In the genomic region with DNA sequence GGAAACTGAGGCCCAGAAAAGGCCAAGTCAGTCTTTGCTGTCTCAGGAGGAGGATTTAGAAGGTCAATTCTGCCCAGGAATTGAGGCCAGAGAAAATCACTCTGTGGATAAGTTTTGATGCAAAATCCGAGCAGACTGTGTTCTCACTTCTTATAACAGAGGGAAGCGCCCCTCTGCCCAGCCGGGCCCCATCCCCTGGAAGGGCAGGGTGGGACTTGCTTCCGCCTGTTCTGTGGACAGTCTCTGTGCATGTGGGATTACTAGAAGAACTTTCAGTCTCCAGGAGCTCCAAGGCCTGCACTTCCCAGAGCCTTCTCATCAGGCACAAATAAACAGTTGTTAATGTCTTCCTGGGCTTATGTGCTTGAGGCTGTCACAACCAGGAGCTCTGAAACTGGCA, we compare ENCODE assay signal across 24 cellular contexts.
DNase-seq lines count a peak whose midpoint lies in the region; ATAC-seq, FAIRE-seq and TF ChIP-seq lines count a peak whose summit lies in the region.
"Had no signal": no experiment of that assay in that cellular context is flagged by ENCODE, and none has a peak within 500 bp of the region (broad histone marks: within the 10 kb centered on the region; RNA-seq: fewer than 3 reads in every experiment).

No MANE protein-coding gene starts in this region.

- intact Hi-C loops in kidney (cut with DNase I) = no loop called here

- H3K9me3 ChIP-seq in SJCRH30 (replicated peaks) = no peaks in the 10 kb centered on the region
- H3K9me3 ChIP-seq in endodermal cell (ENCODE audit: control insufficient read depth, low read length) = no peaks in the 10 kb centered on the region
- no peaks in the 10 kb centered on the region for H3K9me3 ChIP-seq in smooth muscle cell (replicated peaks; ENCODE audit: low read depth)
- no peaks in the 10 kb centered on the region for H3K9me3 ChIP-seq in kidney (ENCODE audit: control insufficient read depth in 1 of 2, low read length in 2 of 2)
- H3K9me3 ChIP-seq: A549; BLaER1 treated with 17β-estradiol and CSF1 and Interleukin-3, amounts not matched to agents 10 nM and 100 nM; Caco-2 had no signal

- no peak overlapping the region for H3K4me3 ChIP-seq in GM23338
- no peak overlapping the region for H3K4me3 ChIP-seq in SJCRH30
- H3K4me3 ChIP-seq in endodermal cell (ENCODE audit: low read length) = no peak overlapping the region
- no peak overlapping the region for H3K4me3 ChIP-seq in smooth muscle cell
- no peak overlapping the region for H3K4me3 ChIP-seq in kidney (ENCODE audit: low read length in 2 of 2)
- H3K4me3 ChIP-seq: A549; BLaER1 treated with 17β-estradiol and CSF1 and Interleukin-3, amounts not matched to agents 10 nM and 100 nM had no signal

- ATAC-seq in GM23338 (no peak), HG03280 (IDR thresholded peaks at IDR 0.05; ENCODE audit: unreplicated experiment) (no peak)
- no peak for ATAC-seq in effector memory CD8-positive, alpha-beta T cell (replicated peaks)
- ATAC-seq: A549; CD8-positive, alpha-beta T cell had no signal

- H3K9me2 ChIP-seq in GM23338 (ENCODE audit: insufficient read depth) = no peaks in the 10 kb centered on the region

- peak overlapping the region; percentile 81 for H2AFZ ChIP-seq in GM23338
- H2AFZ ChIP-seq in smooth muscle cell (ENCODE audit: low read depth) = peak overlapping the region; percentile 49

- H3K79me2 ChIP-seq in GM23338 (replicated peaks; ENCODE audit: insufficient read depth) (no peaks in the 10 kb centered on the region), smooth muscle cell (ENCODE audit: low read depth) (no peaks in the 10 kb centered on the region)

- TF ChIP-seq CTCF in GM23338 (conservative IDR thresholded peaks at IDR 0.05; ENCODE audit: low read depth in 2 of 2) = no peak
- TF ChIP-seq CTCF in endodermal cell (conservative IDR thresholded peaks at IDR 0.05) = no peak
- no peak for TF ChIP-seq CTCF in smooth muscle cell (IDR thresholded peaks at IDR 0.05; ENCODE audit: borderline replicate concordance, insufficient read depth, poor library complexity, severe bottlenecking)
- TF ChIP-seq CTCF in kidney (IDR thresholded peaks at IDR 0.05; ENCODE audit: borderline replicate concordance, extremely low read depth, insufficient read depth) = no peak

- 88 to 98% methylated on average over 4 of the region's 4 CpGs for WGBS in endodermal cell (ENCODE audit: insufficient coverage in 1 of 2, insufficient read length in 1 of 2), 2 experiments
- 78% methylated on average over 4 of the region's 4 CpGs for WGBS in smooth muscle cell (ENCODE audit: low lambda C conversion rate)

- H4K20me1 ChIP-seq in GM23338 (replicated peaks; ENCODE audit: insufficient read depth) = no peaks in the 10 kb centered on the region
- H4K20me1 ChIP-seq in smooth muscle cell (ENCODE audit: low read depth) = no peaks in the 10 kb centered on the region
- H4K20me1 ChIP-seq: BLaER1 treated with 17β-estradiol and CSF1 and Interleukin-3, amounts not matched to agents 10 nM and 100 nM had no signal

- no peak overlapping the region for H3K4me2 ChIP-seq in GM23338
- H3K4me2 ChIP-seq in smooth muscle cell = no peak overlapping the region
- H3K4me2 ChIP-seq: A549; BLaER1 treated with 17β-estradiol and CSF1 and Interleukin-3, amounts not matched to agents 10 nM and 100 nM had no signal

- H3K27ac Mint-ChIP-seq in GM23338 (no peak overlapping the region), endodermal cell (no peak overlapping the region)
- no peak overlapping the region for H3K27ac Mint-ChIP-seq in effector memory CD8-positive, alpha-beta T cell
- H3K27ac Mint-ChIP-seq: B cell; CD4-positive, alpha-beta T cell; CD8-positive, alpha-beta T cell had no signal

- H3K36me3 ChIP-seq in GM23338 (ENCODE audit: insufficient read depth) (no peaks in the 10 kb centered on the region), SJCRH30 (no peaks in the 10 kb centered on the region), endodermal cell (ENCODE audit: control insufficient read depth, insufficient read depth, low read length) (no peaks in the 10 kb centered on the region), smooth muscle cell (ENCODE audit: low read depth) (no peaks in the 10 kb centered on the region), kidney (ENCODE audit: control insufficient read depth in 1 of 2, insufficient read depth in 2 of 2, low read length in 2 of 2) (no peaks in the 10 kb centered on the region)
- H3K36me3 ChIP-seq: BLaER1 treated with 17β-estradiol and CSF1 and Interleukin-3, amounts not matched to agents 10 nM and 100 nM had no signal

- H3K4me1 Mint-ChIP-seq in GM23338 = peaks cover 29% of the 10 kb centered on the region
- H3K4me1 Mint-ChIP-seq in endodermal cell = peaks cover 33% of the 10 kb centered on the region
- no peaks in the 10 kb centered on the region for H3K4me1 Mint-ChIP-seq in effector memory CD8-positive, alpha-beta T cell (ENCODE audit: low read depth in 2 of 2)
- H3K4me1 Mint-ChIP-seq: B cell had no signal

- H3K27ac ChIP-seq in GM23338 (ENCODE audit: low read depth) (no peak overlapping the region), SJCRH30 (peak overlapping the region; percentile 40), endodermal cell (ENCODE audit: low read depth, low read length) (peak overlapping the region; percentile 81), smooth muscle cell (ENCODE audit: low read depth) (no peak overlapping the region), kidney (ENCODE audit: low read depth in 2 of 2, low read length in 2 of 2) (no peak overlapping the region)
- H3K27ac ChIP-seq: 22Rv1; A549; BLaER1 treated with 17β-estradiol and CSF1 and Interleukin-3, amounts not matched to agents 10 nM and 100 nM; C4-2B had no signal

- H3K27me3 ChIP-seq in GM23338 (ENCODE audit: insufficient read depth) (no peaks in the 10 kb centered on the region), SJCRH30 (no peaks in the 10 kb centered on the region), endodermal cell (ENCODE audit: control insufficient read depth, insufficient read depth, low read length, poor library complexity, severe bottlenecking) (no peaks in the 10 kb centered on the region), smooth muscle cell (ENCODE audit: low read depth) (no peaks in the 10 kb centered on the region)
- H3K27me3 ChIP-seq: BLaER1 treated with 17β-estradiol and CSF1 and Interleukin-3, amounts not matched to agents 10 nM and 100 nM had no signal

- H3F3A ChIP-seq in GM23338 (replicated peaks; ENCODE audit: low read depth) = no peaks in the 10 kb centered on the region
- no peaks in the 10 kb centered on the region for H3F3A ChIP-seq in smooth muscle cell (ENCODE audit: low read depth)

- H3K9ac ChIP-seq in endodermal cell (ENCODE audit: extremely low read depth, low read length, poor library complexity, severe bottlenecking) = no peak overlapping the region
- H3K9ac ChIP-seq in smooth muscle cell (ENCODE audit: low read depth) = no peak overlapping the region
- no peak overlapping the region for H3K9ac ChIP-seq in kidney (ENCODE audit: low read length in 2 of 2)
- H3K9ac ChIP-seq: BLaER1 treated with 17β-estradiol and CSF1 and Interleukin-3, amounts not matched to agents 10 nM and 100 nM had no signal

- H3K9me3 Mint-ChIP-seq in GM23338 (no peaks in the 10 kb centered on the region), endodermal cell (no peaks in the 10 kb centered on the region)
- no peaks in the 10 kb centered on the region for H3K9me3 Mint-ChIP-seq in effector memory CD8-positive, alpha-beta T cell
- H3K9me3 Mint-ChIP-seq: CD4-positive, alpha-beta T cell; CD8-positive, alpha-beta T cell had no signal

- H3K4me1 ChIP-seq in GM23338 (ENCODE audit: insufficient read depth) (peaks cover 11% of the 10 kb centered on the region; the same call in 1 of the 2 replicates), SJCRH30 (peaks cover 37% of the 10 kb centered on the region), endodermal cell (ENCODE audit: control insufficient read depth, insufficient read depth, low read length) (peaks cover 4% of the 10 kb centered on the region), smooth muscle cell (ENCODE audit: low read depth) (peaks cover 9% of the 10 kb centered on the region), kidney (ENCODE audit: control insufficient read depth in 1 of 2, insufficient read depth in 1 of 2, low read depth in 1 of 2, low read length in 2 of 2) (no peaks in the 10 kb centered on the region)
- H3K4me1 ChIP-seq: A549; BLaER1 treated with 17β-estradiol and CSF1 and Interleukin-3, amounts not matched to agents 10 nM and 100 nM had no signal

- no peaks in the 10 kb centered on the region for H3K27me3 Mint-ChIP-seq in GM23338 (ENCODE audit: insufficient read depth, low read depth, poor library complexity)
- peaks cover 7% of the 10 kb centered on the region for H3K27me3 Mint-ChIP-seq in endodermal cell (ENCODE audit: insufficient read depth)
- peaks cover 9 to 30% of the 10 kb centered on the region in 2 donors for H3K27me3 Mint-ChIP-seq in effector memory CD8-positive, alpha-beta T cell

- FAIRE-seq in kidney (lab: Jason Lieb, UNC) = no peak
- FAIRE-seq: A549, D721Med, G401.6, GM12891, GM18507 had no signal

- no peak for DNase-seq in GM23338 (ENCODE audit: low spot score)
- no peak for DNase-seq in SJCRH30
- DNase-seq in endodermal cell = no peak
- no peak for DNase-seq in smooth muscle cell (lab: John Stamatoyannopoulos, UW; ENCODE audit: unreplicated experiment)
- DNase-seq in NCI-H510A treated with DMSO at 0.1 percent for 48 hours (lab: John Stamatoyannopoulos, UW) = no peak
- no peak for DNase-seq in effector memory CD8-positive, alpha-beta T cell
- DNase-seq in kidney = no peak
- DNase-seq: AML-193; Caco-2; Calu3; CD4-positive, alpha-beta T cell; CD8-positive, alpha-beta T cell; DMS79 treated with DMSO at 0.1 percent for 48 hours; GF-D8 had no signal

- H3K36me3 Mint-ChIP-seq in GM23338 (ENCODE audit: low read depth) (no peaks in the 10 kb centered on the region), endodermal cell (ENCODE audit: low read depth) (no peaks in the 10 kb centered on the region)
- no peaks in the 10 kb centered on the region for H3K36me3 Mint-ChIP-seq in effector memory CD8-positive, alpha-beta T cell (ENCODE audit: insufficient read depth)
- H3K36me3 Mint-ChIP-seq: CD8-positive, alpha-beta T cell had no signal

- H3K4me3 Mint-ChIP-seq in GM23338 (no peak overlapping the region), endodermal cell (no peak overlapping the region)
- no peak overlapping the region for H3K4me3 Mint-ChIP-seq in effector memory CD8-positive, alpha-beta T cell
- H3K4me3 Mint-ChIP-seq: B cell; CD4-positive, alpha-beta T cell; CD8-positive, alpha-beta T cell had no signal

TF ChIP-seq in GM23338, 12 proteins besides CTCF, POLR2A, EP300 and RAD21 (continues in another document):
- TF ChIP-seq NANOG (IDR thresholded peaks at IDR 0.05; ENCODE audit: borderline replicate concordance) = no peak
- no peak for TF ChIP-seq STAT1 (IDR thresholded peaks at IDR 0.05; ENCODE audit: unreplicated experiment)
- TF ChIP-seq, protein P1, sequence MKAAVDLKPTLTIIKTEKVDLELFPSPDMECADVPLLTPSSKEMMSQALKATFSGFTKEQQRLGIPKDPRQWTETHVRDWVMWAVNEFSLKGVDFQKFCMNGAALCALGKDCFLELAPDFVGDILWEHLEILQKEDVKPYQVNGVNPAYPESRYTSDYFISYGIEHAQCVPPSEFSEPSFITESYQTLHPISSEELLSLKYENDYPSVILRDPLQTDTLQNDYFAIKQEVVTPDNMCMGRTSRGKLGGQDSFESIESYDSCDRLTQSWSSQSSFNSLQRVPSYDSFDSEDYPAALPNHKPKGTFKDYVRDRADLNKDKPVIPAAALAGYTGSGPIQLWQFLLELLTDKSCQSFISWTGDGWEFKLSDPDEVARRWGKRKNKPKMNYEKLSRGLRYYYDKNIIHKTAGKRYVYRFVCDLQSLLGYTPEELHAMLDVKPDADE (IDR thresholded peaks at IDR 0.05) = no peak

Comparison
In these comparisons a context has a peak if more than half of its experiments do, and no peak if none do; other contexts are left out.
1. H3K27ac ChIP-seq: peak in SJCRH30 (single experiment) and endodermal cell (single experiment); none in GM23338 (single experiment), smooth muscle cell (single experiment) and kidney (0 of 2).